In the genomic region with DNA sequence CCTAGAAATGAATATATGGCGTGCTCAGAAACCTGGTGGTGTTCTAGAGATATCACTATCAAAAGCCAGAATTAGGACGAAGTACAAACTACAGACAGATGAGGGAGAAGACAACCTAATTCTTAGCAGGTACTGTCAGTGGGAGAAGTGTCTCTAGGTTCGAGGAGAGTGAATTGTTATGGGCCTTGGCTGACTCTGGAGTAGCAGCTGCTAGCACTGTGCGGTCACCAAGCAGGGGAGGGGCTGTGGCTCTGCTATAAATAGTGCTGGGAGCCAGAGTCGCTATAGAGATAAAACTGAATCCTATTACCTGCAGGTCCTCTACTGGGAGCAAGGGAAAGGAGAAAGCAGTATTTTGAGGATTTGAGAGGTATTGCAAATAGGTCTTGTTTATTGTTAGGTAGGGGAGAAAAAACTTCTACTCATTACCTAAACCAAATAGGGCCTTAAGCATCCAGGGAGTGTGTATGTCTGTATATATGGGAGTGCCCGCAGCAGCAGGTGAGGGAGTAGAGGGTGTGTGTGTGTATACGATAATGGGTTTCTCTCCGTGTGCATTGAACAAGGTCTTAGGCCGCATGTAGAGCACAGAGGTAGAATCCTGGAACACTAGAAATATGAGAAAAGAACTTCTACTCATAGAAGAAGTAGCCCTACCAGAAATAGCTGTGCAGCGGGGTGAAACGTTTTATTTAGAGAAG, we compare ENCODE assay signal across 1 cellular context.
TF ChIP-seq lines count a peak whose summit lies in the region.

No MANE protein-coding gene starts in this region.

TF ChIP-seq in SK-N-SH, 30 proteins besides CTCF, POLR2A, EP300 and RAD21:
- TF ChIP-seq, protein P1, sequence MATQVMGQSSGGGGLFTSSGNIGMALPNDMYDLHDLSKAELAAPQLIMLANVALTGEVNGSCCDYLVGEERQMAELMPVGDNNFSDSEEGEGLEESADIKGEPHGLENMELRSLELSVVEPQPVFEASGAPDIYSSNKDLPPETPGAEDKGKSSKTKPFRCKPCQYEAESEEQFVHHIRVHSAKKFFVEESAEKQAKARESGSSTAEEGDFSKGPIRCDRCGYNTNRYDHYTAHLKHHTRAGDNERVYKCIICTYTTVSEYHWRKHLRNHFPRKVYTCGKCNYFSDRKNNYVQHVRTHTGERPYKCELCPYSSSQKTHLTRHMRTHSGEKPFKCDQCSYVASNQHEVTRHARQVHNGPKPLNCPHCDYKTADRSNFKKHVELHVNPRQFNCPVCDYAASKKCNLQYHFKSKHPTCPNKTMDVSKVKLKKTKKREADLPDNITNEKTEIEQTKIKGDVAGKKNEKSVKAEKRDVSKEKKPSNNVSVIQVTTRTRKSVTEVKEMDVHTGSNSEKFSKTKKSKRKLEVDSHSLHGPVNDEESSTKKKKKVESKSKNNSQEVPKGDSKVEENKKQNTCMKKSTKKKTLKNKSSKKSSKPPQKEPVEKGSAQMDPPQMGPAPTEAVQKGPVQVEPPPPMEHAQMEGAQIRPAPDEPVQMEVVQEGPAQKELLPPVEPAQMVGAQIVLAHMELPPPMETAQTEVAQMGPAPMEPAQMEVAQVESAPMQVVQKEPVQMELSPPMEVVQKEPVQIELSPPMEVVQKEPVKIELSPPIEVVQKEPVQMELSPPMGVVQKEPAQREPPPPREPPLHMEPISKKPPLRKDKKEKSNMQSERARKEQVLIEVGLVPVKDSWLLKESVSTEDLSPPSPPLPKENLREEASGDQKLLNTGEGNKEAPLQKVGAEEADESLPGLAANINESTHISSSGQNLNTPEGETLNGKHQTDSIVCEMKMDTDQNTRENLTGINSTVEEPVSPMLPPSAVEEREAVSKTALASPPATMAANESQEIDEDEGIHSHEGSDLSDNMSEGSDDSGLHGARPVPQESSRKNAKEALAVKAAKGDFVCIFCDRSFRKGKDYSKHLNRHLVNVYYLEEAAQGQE (IDR thresholded peaks at IDR 0.05; ENCODE audit: low read depth, low read length) = no peak
- TF ChIP-seq, protein P2, sequence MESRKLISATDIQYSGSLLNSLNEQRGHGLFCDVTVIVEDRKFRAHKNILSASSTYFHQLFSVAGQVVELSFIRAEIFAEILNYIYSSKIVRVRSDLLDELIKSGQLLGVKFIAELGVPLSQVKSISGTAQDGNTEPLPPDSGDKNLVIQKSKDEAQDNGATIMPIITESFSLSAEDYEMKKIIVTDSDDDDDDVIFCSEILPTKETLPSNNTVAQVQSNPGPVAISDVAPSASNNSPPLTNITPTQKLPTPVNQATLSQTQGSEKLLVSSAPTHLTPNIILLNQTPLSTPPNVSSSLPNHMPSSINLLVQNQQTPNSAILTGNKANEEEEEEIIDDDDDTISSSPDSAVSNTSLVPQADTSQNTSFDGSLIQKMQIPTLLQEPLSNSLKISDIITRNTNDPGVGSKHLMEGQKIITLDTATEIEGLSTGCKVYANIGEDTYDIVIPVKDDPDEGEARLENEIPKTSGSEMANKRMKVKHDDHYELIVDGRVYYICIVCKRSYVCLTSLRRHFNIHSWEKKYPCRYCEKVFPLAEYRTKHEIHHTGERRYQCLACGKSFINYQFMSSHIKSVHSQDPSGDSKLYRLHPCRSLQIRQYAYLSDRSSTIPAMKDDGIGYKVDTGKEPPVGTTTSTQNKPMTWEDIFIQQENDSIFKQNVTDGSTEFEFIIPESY (IDR thresholded peaks at IDR 0.05; ENCODE audit: borderline replicate concordance, low read depth) = no peak
